1 cellular context compared by ENCODE assay signal in genomic region chr16:89550421-89550988, GRCh38.
TF ChIP-seq lines count a peak whose summit lies in the region.

No MANE protein-coding gene starts in this region.

TF ChIP-seq in GM12878, 131 proteins besides CTCF, POLR2A, EP300 and RAD21 (continued from another document):
- no peak for TF ChIP-seq PKNOX1 (IDR thresholded peaks at IDR 0.05)
- TF ChIP-seq ZNF217 (IDR thresholded peaks at IDR 0.05): no peak
- TF ChIP-seq KDM1A (IDR thresholded peaks at IDR 0.05; ENCODE audit: borderline replicate concordance): no peak
- no peak for TF ChIP-seq NR2C1 (IDR thresholded peaks at IDR 0.05)
- no peak for TF ChIP-seq MTA3 (IDR thresholded peaks at IDR 0.05; ENCODE audit: borderline replicate concordance, low read length)
- no peak for TF ChIP-seq BCL3 (IDR thresholded peaks at IDR 0.05; ENCODE audit: borderline replicate concordance, insufficient read depth, low read depth, low read length, poor library complexity, severe bottlenecking)
- TF ChIP-seq NRF1 (conservative IDR thresholded peaks at IDR 0.05; ENCODE audit: low read depth, low read length): no peak
- no peak for TF ChIP-seq MLLT1 (IDR thresholded peaks at IDR 0.05)
- TF ChIP-seq BCLAF1 (IDR thresholded peaks at IDR 0.05): no peak
